ENCODE assay signal across 8 cellular contexts in genomic region chr6:36759177-36759757, GRCh38.
A peak's percentile ranks its signal among the peaks of the same experiment; 100 is the strongest.
DNase-seq lines count a peak whose midpoint lies in the region; ATAC-seq and TF ChIP-seq lines count a peak whose summit lies in the region.

No MANE protein-coding gene starts in this region.

- intact Hi-C loops in activated T-helper 1 cell treated with anti-CD3 and anti-CD28 coated beads, Interleukin-12 subunit alpha, Interleukin-12 subunit beta, Interleukin-2, Interleukin-4 antibody, amounts not matched to agents 30 ng/mL and 10 ng/mL and 1 ng/mL, durations not matched to agents 14 hours and 24 hours and 36 hours (cut with micrococcal nuclease), result loop anchor here (1.0 to 5.0 kb wide), 11 partner anchors 24 to 448 kb away; partner anchors contain the start of genes KCTD20, PIM1, PXT1 and STK38

- H3K4me2 ChIP-seq in neuronal stem cell (ENCODE audit: insufficient read depth, low read length, poor library complexity, severe bottlenecking), result no peak overlapping the region

- no peak overlapping the region for H3K27ac ChIP-seq in neuronal stem cell (replicated peaks; ENCODE audit: low read length)
- H3K27ac ChIP-seq in substantia nigra (ENCODE audit: low read depth, low read length, poor library complexity, severe bottlenecking), result no peak overlapping the region

- H3K23ac ChIP-seq in neuronal stem cell (ENCODE audit: low read depth, low read length, poor library complexity), result no peak overlapping the region

- peak overlapping the region; percentile 79 for H2AK5ac ChIP-seq in neuronal stem cell (ENCODE audit: low read depth, low read length)

- peak overlapping the region; percentile 30 for H2BK15ac ChIP-seq in neuronal stem cell (ENCODE audit: low read length)

- H3K27me3 Mint-ChIP-seq in activated T-helper 1 cell treated with anti-CD3 and anti-CD28 coated beads, Interleukin-12 subunit alpha, Interleukin-12 subunit beta, Interleukin-2, Interleukin-4 antibody, amounts not matched to agents 30 ng/mL and 10 ng/mL and 1 ng/mL, durations not matched to agents 14 hours and 24 hours and 36 hours (ENCODE audit: insufficient read depth), result no peaks in the 10 kb centered on the region

- H3K9ac ChIP-seq in neuronal stem cell (ENCODE audit: low read depth, low read length, poor library complexity), result no peak overlapping the region

- H3K4me3 Mint-ChIP-seq in activated T-helper 1 cell treated with anti-CD3 and anti-CD28 coated beads, Interleukin-12 subunit alpha, Interleukin-12 subunit beta, Interleukin-2, Interleukin-4 antibody, amounts not matched to agents 30 ng/mL and 10 ng/mL and 1 ng/mL, durations not matched to agents 14 hours and 24 hours and 36 hours, result no peak overlapping the region

- no peaks in the 10 kb centered on the region for H3K36me3 ChIP-seq in neuronal stem cell (replicated peaks in 1 of 2; ENCODE audit: control insufficient read depth in 2 of 2, insufficient read depth in 2 of 2, low read length in 2 of 2)

- no CpG with 5 or more reads among the region's 8 CpGs for WGBS in neuronal stem cell (ENCODE audit: extremely low coverage in 2 of 2, insufficient read length in 2 of 2, insufficient replicate concordance in 1 of 2), 2 donors

- H3K27ac Mint-ChIP-seq in activated T-helper 1 cell treated with anti-CD3 and anti-CD28 coated beads, Interleukin-12 subunit alpha, Interleukin-12 subunit beta, Interleukin-2, Interleukin-4 antibody, amounts not matched to agents 30 ng/mL and 10 ng/mL and 1 ng/mL, durations not matched to agents 14 hours and 24 hours and 36 hours, result peak overlapping the region; percentile 61

- no peak for ATAC-seq in HG02840 (IDR thresholded peaks at IDR 0.05; ENCODE audit: low FRiP score, unreplicated experiment)

- H3K4me3 ChIP-seq in fibroblast of pulmonary artery (replicated peaks; ENCODE audit: low read depth, low read length) (no peak overlapping the region), neuronal stem cell (ENCODE audit: low read length in 2 of 2) (no peak overlapping the region)

- H3K18ac ChIP-seq in neuronal stem cell (ENCODE audit: low read length), result no peak overlapping the region

- no peak overlapping the region for H4K8ac ChIP-seq in neuronal stem cell (ENCODE audit: low read depth, low read length)

- no peak overlapping the region for H4K91ac ChIP-seq in neuronal stem cell (ENCODE audit: low read depth, low read length, poor library complexity)

- H3K14ac ChIP-seq in neuronal stem cell (ENCODE audit: low read length), result no peak overlapping the region

- H3K27me3 ChIP-seq in neuronal stem cell (ENCODE audit: control insufficient read depth in 3 of 3, insufficient read depth in 3 of 3, low read depth in 1 of 3, low read length in 3 of 3), result peaks cover 0 to 28% (median 0%) of the 10 kb centered on the region in 3 experiments

- peaks cover 4% of the 10 kb centered on the region for H3K36me3 Mint-ChIP-seq in activated T-helper 1 cell treated with anti-CD3 and anti-CD28 coated beads, Interleukin-12 subunit alpha, Interleukin-12 subunit beta, Interleukin-2, Interleukin-4 antibody, amounts not matched to agents 30 ng/mL and 10 ng/mL and 1 ng/mL, durations not matched to agents 14 hours and 24 hours and 36 hours (ENCODE audit: low read depth)

- no peaks in the 10 kb centered on the region for H3K9me3 ChIP-seq in neuronal stem cell (replicated peaks in 1 of 2; ENCODE audit: control insufficient read depth in 2 of 2, insufficient read depth in 1 of 2, low read depth in 1 of 2, low read length in 2 of 2)

- DNase-seq in RPMI8226 (peak; percentile 86), fibroblast of pulmonary artery (ENCODE audit: low read depth) (peak; percentile 83), neuronal stem cell (ENCODE audit: low spot score) (peak; percentile 72), substantia nigra (lab: John Stamatoyannopoulos, UW) (peak in 47 of 49 donors; percentile 9 to 82 (median 63))
- DNase-seq in activated T-helper 1 cell treated with anti-CD3 and anti-CD28 coated beads, Interleukin-12 subunit alpha, Interleukin-12 subunit beta, Interleukin-2, Interleukin-4 antibody, amounts not matched to agents 30 ng/mL and 10 ng/mL and 1 ng/mL, durations not matched to agents 14 hours and 24 hours and 36 hours (ENCODE audit: low spot score), result peak; percentile 76

- no peaks in the 10 kb centered on the region for H3K9me3 Mint-ChIP-seq in activated T-helper 1 cell treated with anti-CD3 and anti-CD28 coated beads, Interleukin-12 subunit alpha, Interleukin-12 subunit beta, Interleukin-2, Interleukin-4 antibody, amounts not matched to agents 30 ng/mL and 10 ng/mL and 1 ng/mL, durations not matched to agents 14 hours and 24 hours and 36 hours

- peak; percentile 97 for TF ChIP-seq CTCF in GM12872 (IDR thresholded peaks at IDR 0.05; ENCODE audit: insufficient read depth, low read depth, low read length)
- TF ChIP-seq CTCF in LNCAP (IDR thresholded peaks at IDR 0.05), result peak; percentile 90
- peak; percentile 95 for TF ChIP-seq CTCF in fibroblast of pulmonary artery (IDR thresholded peaks at IDR 0.05; ENCODE audit: low read length, missing control alignments)

- H3K79me1 ChIP-seq in neuronal stem cell (ENCODE audit: low read depth, low read length), result no peaks in the 10 kb centered on the region

- no peak overlapping the region for H2BK12ac ChIP-seq in neuronal stem cell (ENCODE audit: low read length)

- no peak overlapping the region for H2BK120ac ChIP-seq in neuronal stem cell (ENCODE audit: low read depth, low read length)

- peaks cover 49% of the 10 kb centered on the region for H3K4me1 Mint-ChIP-seq in activated T-helper 1 cell treated with anti-CD3 and anti-CD28 coated beads, Interleukin-12 subunit alpha, Interleukin-12 subunit beta, Interleukin-2, Interleukin-4 antibody, amounts not matched to agents 30 ng/mL and 10 ng/mL and 1 ng/mL, durations not matched to agents 14 hours and 24 hours and 36 hours (ENCODE audit: low read depth)

- peaks cover 4% of the 10 kb centered on the region in 2 donors for H3K4me1 ChIP-seq in neuronal stem cell (ENCODE audit: control insufficient read depth in 2 of 2, insufficient read depth in 1 of 2, low read depth in 1 of 2, low read length in 2 of 2)

- no peak overlapping the region for H2BK5ac ChIP-seq in neuronal stem cell (ENCODE audit: low read length)

- no peak overlapping the region for H3K4ac ChIP-seq in neuronal stem cell (ENCODE audit: low read length)

- peak overlapping the region; percentile 43 for H2AFZ ChIP-seq in neuronal stem cell (ENCODE audit: low read length)
